8 cellular contexts compared by ENCODE assay signal in the genomic region with DNA sequence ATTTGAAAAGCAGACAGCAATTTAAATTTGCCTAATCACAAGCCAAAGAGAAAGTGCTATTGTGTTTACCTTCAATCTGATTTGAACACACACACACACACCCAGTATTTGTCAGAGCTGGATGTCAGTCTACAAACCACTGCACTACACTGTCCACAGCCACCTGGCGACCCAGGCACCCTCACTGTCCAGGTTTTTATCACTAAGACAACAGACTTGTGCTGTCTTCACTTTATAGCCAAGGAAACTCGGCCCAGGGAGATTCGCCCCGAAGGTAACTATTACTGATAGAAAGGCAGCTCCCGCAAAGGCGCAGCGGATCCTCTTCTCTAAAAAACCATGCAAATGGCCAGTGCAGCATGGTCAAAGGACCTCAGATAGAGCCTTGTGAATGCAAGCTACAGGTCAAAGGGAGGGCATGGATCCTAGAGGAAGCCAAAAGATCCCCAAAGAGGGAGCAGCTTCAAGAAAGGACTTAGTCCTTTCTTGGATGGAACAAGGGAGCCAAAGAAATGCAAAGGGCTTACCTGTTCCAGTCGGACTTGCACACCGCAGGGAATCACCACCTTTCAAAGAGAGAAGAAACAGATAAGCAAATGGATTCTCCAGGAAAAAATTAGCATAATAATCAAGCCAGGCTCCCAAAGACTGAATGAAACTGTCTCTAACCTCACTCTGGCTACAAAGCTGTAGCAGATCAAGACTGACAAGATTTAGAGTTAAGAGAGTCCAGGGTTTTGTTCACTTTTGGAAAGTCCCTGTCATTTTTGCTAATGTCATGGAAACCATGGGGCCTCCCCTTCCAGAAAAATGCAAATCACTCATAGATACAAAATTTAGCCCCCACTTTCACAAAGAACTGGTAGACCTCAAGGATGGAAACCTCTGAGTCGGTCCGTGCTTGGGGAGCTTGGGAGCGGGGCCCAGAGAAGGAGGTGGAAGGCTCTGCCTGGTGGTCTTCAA.
DNase-seq lines count a peak whose midpoint lies in the region; ATAC-seq and TF ChIP-seq lines count a peak whose summit lies in the region.

No MANE protein-coding gene starts in this region.

- no TSS peak for BruUV-seq in A673 (replicated peaks; lab: Mats Ljungman, UMichigan)

- H3K27me3 Mint-ChIP-seq in activated T-cell treated with anti-CD3 and anti-CD28 coated beads, Interleukin-2, amount 50 U/mL, for 24 hours: peaks cover 3% of the 10 kb centered on the region
- H3K27me3 Mint-ChIP-seq in activated T-cell treated with anti-CD3 and anti-CD28 coated beads, Interleukin-2, amount 50 U/mL, for 4 hours (ENCODE audit: low read depth): no peaks in the 10 kb centered on the region
- H3K27me3 Mint-ChIP-seq in endodermal cell (ENCODE audit: insufficient read depth): peaks cover 21% of the 10 kb centered on the region

- H3K9me3 ChIP-seq in endodermal cell (ENCODE audit: control insufficient read depth, low read length) (peaks cover 7% of the 10 kb centered on the region), tibial artery (no peaks in the 10 kb centered on the region), A673 (ENCODE audit: low read depth, low read length, poor library complexity, severe bottlenecking) (no peaks in the 10 kb centered on the region)

- 45 to 52% methylated on average over 8 to 12 of the region's 12 CpGs for WGBS in endodermal cell (ENCODE audit: insufficient coverage in 1 of 2, insufficient read length in 1 of 2), 2 experiments

- no peaks in the 10 kb centered on the region for H3K36me3 ChIP-seq in endodermal cell (ENCODE audit: control insufficient read depth, insufficient read depth, low read length)
- no peaks in the 10 kb centered on the region for H3K36me3 ChIP-seq in tibial artery
- H3K36me3 ChIP-seq in A673 (ENCODE audit: insufficient read depth, low read length, poor library complexity, severe bottlenecking): no peaks in the 10 kb centered on the region

- H3K4me3 Mint-ChIP-seq in activated T-cell treated with anti-CD3 and anti-CD28 coated beads, Interleukin-2, amount 50 U/mL, for 24 hours: no peak overlapping the region
- H3K4me3 Mint-ChIP-seq in activated T-cell treated with anti-CD3 and anti-CD28 coated beads, Interleukin-2, amount 50 U/mL, for 4 hours: no peak overlapping the region
- H3K4me3 Mint-ChIP-seq in endodermal cell: no peak overlapping the region

- no peak for ATAC-seq in activated T-cell treated with anti-CD3 and anti-CD28 coated beads, Interleukin-2, amount 50 U/mL, for 4 hours
- peak; percentile 70 for ATAC-seq in HG03342 (IDR thresholded peaks at IDR 0.05; ENCODE audit: unreplicated experiment)

- intact Hi-C loops in tibial artery (cut with DNase I; ENCODE audit: low total_unique reads) (no loop called here), A673 (cut with micrococcal nuclease; ENCODE audit: unreplicated experiment) (no loop called here)

- no peak for TF ChIP-seq CTCF in endodermal cell (conservative IDR thresholded peaks at IDR 0.05)
- TF ChIP-seq CTCF in tibial artery (IDR thresholded peaks at IDR 0.05): no peak
- TF ChIP-seq CTCF in A673 (conservative IDR thresholded peaks at IDR 0.05; ENCODE audit: low read depth, low read length): no peak

- peaks cover 5% of the 10 kb centered on the region for H3K4me1 ChIP-seq in endodermal cell (ENCODE audit: control insufficient read depth, insufficient read depth, low read length)
- peaks cover 0 to 97% (median 74%) of the 10 kb centered on the region in 4 donors for H3K4me1 ChIP-seq in tibial artery
- no peaks in the 10 kb centered on the region for H3K4me1 ChIP-seq in A673 (ENCODE audit: insufficient read depth, low read length, poor library complexity, severe bottlenecking)

- H3K27ac Mint-ChIP-seq in activated T-cell treated with anti-CD3 and anti-CD28 coated beads, Interleukin-2, amount 50 U/mL, for 24 hours: peak overlapping the region; percentile 53
- H3K27ac Mint-ChIP-seq in endodermal cell: no peak overlapping the region

- peaks cover 23% of the 10 kb centered on the region for H3K4me1 Mint-ChIP-seq in activated T-cell treated with anti-CD3 and anti-CD28 coated beads, Interleukin-2, amount 50 U/mL, for 24 hours (ENCODE audit: low read depth)
- peaks cover 10% of the 10 kb centered on the region for H3K4me1 Mint-ChIP-seq in activated T-cell treated with anti-CD3 and anti-CD28 coated beads, Interleukin-2, amount 50 U/mL, for 4 hours (ENCODE audit: low read depth)
- peaks cover 38% of the 10 kb centered on the region for H3K4me1 Mint-ChIP-seq in endodermal cell

- peaks cover 4% of the 10 kb centered on the region for H3K9me3 Mint-ChIP-seq in activated T-cell treated with anti-CD3 and anti-CD28 coated beads, Interleukin-2, amount 50 U/mL, for 24 hours
- no peaks in the 10 kb centered on the region for H3K9me3 Mint-ChIP-seq in activated T-cell treated with anti-CD3 and anti-CD28 coated beads, Interleukin-2, amount 50 U/mL, for 4 hours
- H3K9me3 Mint-ChIP-seq in endodermal cell: peaks cover 3% of the 10 kb centered on the region

- no peak overlapping the region for H3K4me3 ChIP-seq in endodermal cell (ENCODE audit: low read length)
- H3K4me3 ChIP-seq in tibial artery: no peak overlapping the region
- no peak overlapping the region for H3K4me3 ChIP-seq in A673 (ENCODE audit: low read depth, low read length, poor library complexity, severe bottlenecking)

- no peaks in the 10 kb centered on the region for H3K36me3 Mint-ChIP-seq in activated T-cell treated with anti-CD3 and anti-CD28 coated beads, Interleukin-2, amount 50 U/mL, for 24 hours (ENCODE audit: low read depth)
- no peaks in the 10 kb centered on the region for H3K36me3 Mint-ChIP-seq in activated T-cell treated with anti-CD3 and anti-CD28 coated beads, Interleukin-2, amount 50 U/mL, for 4 hours (ENCODE audit: insufficient read depth)
- peaks cover 4% of the 10 kb centered on the region for H3K36me3 Mint-ChIP-seq in endodermal cell (ENCODE audit: low read depth)

- H3K27me3 ChIP-seq in endodermal cell (ENCODE audit: control insufficient read depth, insufficient read depth, low read length, poor library complexity, severe bottlenecking) (no peaks in the 10 kb centered on the region), tibial artery (no peaks in the 10 kb centered on the region), A673 (replicated peaks; ENCODE audit: insufficient read depth, low read depth, low read length, poor library complexity) (no peaks in the 10 kb centered on the region)

- POLR2A ChIA-PET in A673 (lab: Charles Lee; ENCODE audit: low non-redundant PET): no interaction called here

- H3K27ac ChIP-seq in endodermal cell (ENCODE audit: low read depth, low read length) (no peak overlapping the region), tibial artery (peak overlapping the region; percentile 72 to 80), A673 (ENCODE audit: low read depth, low read length, poor library complexity, severe bottlenecking) (no peak overlapping the region)

- DNase-seq in activated T-cell treated with anti-CD3 and anti-CD28 coated beads, Interleukin-2, amount 50 U/mL, for 24 hours: no peak
- no peak for DNase-seq in activated T-cell treated with anti-CD3 and anti-CD28 coated beads, Interleukin-2, amount 50 U/mL, for 4 hours
- DNase-seq in endodermal cell (peak; percentile 61), tibial artery (no peak), A673 (ENCODE audit: low spot score) (no peak), GF-D8 (lab: John Stamatoyannopoulos, UW) (no peak)
- DNase-seq in activated CD4-positive, CD25-positive, alpha-beta regulatory T cell (lab: John Stamatoyannopoulos, UW): no peak

- CTCF ChIA-PET in A673 (lab: Charles Lee): no interaction called here

- no peak overlapping the region for H3K9ac ChIP-seq in endodermal cell (ENCODE audit: extremely low read depth, low read length, poor library complexity, severe bottlenecking)

Comparison
In these comparisons a context has a peak if more than half of its experiments do, and no peak if none do; other contexts are left out.
1. H3K27ac ChIP-seq: peak in tibial artery (2 of 2); none in endodermal cell (single experiment) and A673 (single experiment).